22 cellular contexts compared by ENCODE assay signal in genomic region chr11:56842829-56843794, GRCh38.
"Had no signal": no experiment of that assay in that cellular context is flagged by ENCODE, and none has a peak within 500 bp of the region (broad histone marks: within the 10 kb centered on the region; RNA-seq: fewer than 3 reads in every experiment).

No MANE protein-coding gene starts in this region.

- H3K9me3 Mint-ChIP-seq: activated CD4-positive, alpha-beta memory T cell treated with anti-CD3 and anti-CD28 coated beads, Interleukin-2, amount 10 ng/mL, durations not matched to agents 7 days and 5 days; activated naive CD8-positive, alpha-beta T cell treated with anti-CD3 and anti-CD28 coated beads for 36 hours; activated T-helper 17 cell treated with anti-CD3 and anti-CD28 coated beads, Interleukin-2, amount 50 U/mL, for 72 hours; mesothelial cell of epicardium had no signal

- H3K4me3 ChIP-seq: gastrocnemius medialis, lower lobe of right lung, right atrium auricular region, tibial artery had no signal

- H3K27me3 Mint-ChIP-seq: activated CD4-positive, alpha-beta memory T cell treated with anti-CD3 and anti-CD28 coated beads, Interleukin-2, amount 10 ng/mL, durations not matched to agents 7 days and 5 days had no signal

- H3K27ac ChIP-seq: gastrocnemius medialis, lower lobe of right lung, right atrium auricular region, tibial artery had no signal

- H3K9me3 ChIP-seq: gastrocnemius medialis, lower lobe of right lung, right atrium auricular region, tibial artery had no signal

- H3K36me3 Mint-ChIP-seq: activated naive CD8-positive, alpha-beta T cell treated with anti-CD3 and anti-CD28 coated beads for 36 hours; mesothelial cell of epicardium had no signal

- H3K36me3 ChIP-seq: gastrocnemius medialis, lower lobe of right lung, right atrium auricular region, tibial artery had no signal

- H3K27me3 ChIP-seq: gastrocnemius medialis, right atrium auricular region had no signal

- DNase-seq: activated CD4-positive, alpha-beta memory T cell treated with anti-CD3 and anti-CD28 coated beads, Interleukin-2, amount 10 ng/mL, durations not matched to agents 7 days and 5 days; activated CD4-positive, alpha-beta T cell treated with anti-CD3 and anti-CD28 coated beads for 48 hours; activated CD4-positive, CD25-positive, alpha-beta regulatory T cell; activated naive CD4-positive, alpha-beta T cell; activated naive CD8-positive, alpha-beta T cell treated with anti-CD3 and anti-CD28 coated beads for 36 hours; activated T-cell treated with anti-CD3 and anti-CD28 coated beads, Interleukin-2, amount 50 U/mL, for 1 hour; amniotic stem cell; caudate nucleus; erythroblast; gastrocnemius medialis; head of caudate nucleus; left cardiac atrium; lower lobe of right lung; occipital lobe; stimulated activated CD4-positive, alpha-beta T cell treated with anti-CD3 and anti-CD28 coated beads, Interleukin-2, amount 100 ng/mL, for 24 hours; stimulated activated naive CD8-positive, alpha-beta T cell treated with anti-CD3 and anti-CD28 coated beads, Interleukin-15, Interleukin-2, amounts not matched to agents 100 U/mL and 50 U/mL, for 24 hours; substantia nigra; T1000; tibial artery had no signal

- H3K4me3 Mint-ChIP-seq: activated CD4-positive, alpha-beta memory T cell treated with anti-CD3 and anti-CD28 coated beads, Interleukin-2, amount 10 ng/mL, durations not matched to agents 7 days and 5 days; activated naive CD8-positive, alpha-beta T cell treated with anti-CD3 and anti-CD28 coated beads for 36 hours; activated T-helper 17 cell treated with anti-CD3 and anti-CD28 coated beads, Interleukin-2, amount 50 U/mL, for 72 hours; mesothelial cell of epicardium had no signal

- H3K27ac Mint-ChIP-seq: activated CD4-positive, alpha-beta memory T cell treated with anti-CD3 and anti-CD28 coated beads, Interleukin-2, amount 10 ng/mL, durations not matched to agents 7 days and 5 days; activated naive CD8-positive, alpha-beta T cell treated with anti-CD3 and anti-CD28 coated beads for 36 hours; activated T-helper 17 cell treated with anti-CD3 and anti-CD28 coated beads, Interleukin-2, amount 50 U/mL, for 72 hours; mesothelial cell of epicardium had no signal

- ATAC-seq: activated T-helper 17 cell treated with anti-CD3 and anti-CD28 coated beads, Interleukin-2, amount 50 U/mL, for 72 hours; gastrocnemius medialis; left cardiac atrium; stimulated activated naive CD8-positive, alpha-beta T cell treated with anti-CD3 and anti-CD28 coated beads, Interleukin-15, Interleukin-2, amounts not matched to agents 100 U/mL and 50 U/mL, for 24 hours had no signal

- H3K4me1 ChIP-seq: right atrium auricular region, tibial artery had no signal

- H3K4me1 Mint-ChIP-seq: activated CD4-positive, alpha-beta memory T cell treated with anti-CD3 and anti-CD28 coated beads, Interleukin-2, amount 10 ng/mL, durations not matched to agents 7 days and 5 days; activated T-helper 17 cell treated with anti-CD3 and anti-CD28 coated beads, Interleukin-2, amount 50 U/mL, for 72 hours had no signal
